Comparison of ENCODE assay signal across 1 cellular context in genomic region chr6:7058250-7058923, GRCh38.
TF ChIP-seq lines count a peak whose summit lies in the region.

No MANE protein-coding gene starts in this region.

TF ChIP-seq in K562, 482 proteins besides CTCF, POLR2A, EP300 and RAD21 (continued from another document and continues in another):
- TF ChIP-seq ZNF280A (IDR thresholded peaks at IDR 0.05; ENCODE audit: low read depth, partially characterized antibody) (no peak), THAP7 (CRISPR knock-in tag; IDR thresholded peaks at IDR 0.05) (no peak), NFRKB (IDR thresholded peaks at IDR 0.05; ENCODE audit: low read depth) (peak; percentile 94; the same call in 1 of the 2 replicates), CXXC5 (CRISPR knock-in tag; IDR thresholded peaks at IDR 0.05) (peak; percentile 78), ZNF584 (CRISPR knock-in tag; IDR thresholded peaks at IDR 0.05; ENCODE audit: low read depth) (peak; percentile 93), ELF1 (tag; IDR thresholded peaks at IDR 0.05) (peak; percentile 70), ZNF655 (CRISPR knock-in tag; IDR thresholded peaks at IDR 0.05) (no peak), ARID2 (IDR thresholded peaks at IDR 0.05) (no peak), HES1 (IDR thresholded peaks at IDR 0.05; ENCODE audit: low read depth) (no peak), ZNF644 (tag; IDR thresholded peaks at IDR 0.05; ENCODE audit: low read depth) (no peak; the same call in 1 of the 2 replicates), HDAC3 (IDR thresholded peaks at IDR 0.05; ENCODE audit: borderline replicate concordance, partially characterized antibody) (no peak), ATF7 (IDR thresholded peaks at IDR 0.05) (peak; percentile 97), CREB3 (tag; conservative IDR thresholded peaks at IDR 0.05; ENCODE audit: low read depth) (no peak), ETS1 (conservative IDR thresholded peaks at IDR 0.05; ENCODE audit: control insufficient read depth, low read depth, low read length) (no peak), KLF6 (CRISPR knock-in tag; IDR thresholded peaks at IDR 0.05; ENCODE audit: borderline replicate concordance) (peak; percentile 83; the same call in 1 of the 2 replicates), SIN3A (IDR thresholded peaks at IDR 0.05; ENCODE audit: borderline replicate concordance in 2 of 2, control insufficient read depth in 1 of 2, low read depth in 2 of 2, low read length in 2 of 2) (no peak), ZNF668 (CRISPR knock-in tag; IDR thresholded peaks at IDR 0.05) (0 out of 2 replicates have a peak, but pooled peaks have one; percentile 21), ETV6 (IDR thresholded peaks at IDR 0.05; ENCODE audit: borderline replicate concordance in 1 of 2, low read depth in 2 of 2, low read length in 1 of 2) (0 out of 4 replicates have a peak, but pooled peaks of 1 of the 2 experiments have one; percentile 19), ETV6 (CRISPR knock-in tag; IDR thresholded peaks at IDR 0.05; ENCODE audit: borderline replicate concordance) (no peak), RCOR1 (IDR thresholded peaks at IDR 0.05; ENCODE audit: borderline replicate concordance in 1 of 2, low read depth in 2 of 2, low read length in 2 of 2) (peak in 1 of 2 experiments; percentile 88; a peak in 2 of 4 replicates), CHAMP1 (IDR thresholded peaks at IDR 0.05) (no peak; the same call in 1 of the 2 replicates), TAF1 (IDR thresholded peaks at IDR 0.05; ENCODE audit: control insufficient read depth, extremely low read depth, insufficient read depth, low read length, severe bottlenecking) (peak; percentile 74), SMARCE1 (IDR thresholded peaks at IDR 0.05) (peak; percentile 87), DEAF1 (CRISPR knock-in tag; IDR thresholded peaks at IDR 0.05) (peak; percentile 46; the same call in 1 of the 2 replicates), GABPB1 (CRISPR knock-in tag; IDR thresholded peaks at IDR 0.05) (peak; percentile 85), CBX5 (IDR thresholded peaks at IDR 0.05; ENCODE audit: borderline replicate concordance, low read depth) (0 out of 2 replicates have a peak, but pooled peaks have one; percentile 61), MTA3 (IDR thresholded peaks at IDR 0.05; ENCODE audit: borderline replicate concordance) (0 out of 2 replicates have a peak, but pooled peaks have one; percentile 63), JUN (IDR thresholded peaks at IDR 0.05; ENCODE audit: borderline replicate concordance, low read depth, low read length) (peak; percentile 96), JUN (CRISPR knock-in tag; IDR thresholded peaks at IDR 0.05; ENCODE audit: borderline replicate concordance) (peak; percentile 59; the same call in 1 of the 2 replicates), SNAPC5 (CRISPR knock-in tag; IDR thresholded peaks at IDR 0.05) (no peak), ZFP91 (CRISPR knock-in tag; IDR thresholded peaks at IDR 0.05) (no peak), ESRRA (IDR thresholded peaks at IDR 0.05; ENCODE audit: borderline replicate concordance, low read depth) (peak; percentile 78; the same call in 1 of the 2 replicates), TBL1XR1 (IDR thresholded peaks at IDR 0.05; ENCODE audit: low read length in 2 of 2) (peak in 1 of 2 experiments; percentile 36; a peak in 1 of 4 replicates), SREBF2 (CRISPR knock-in tag; IDR thresholded peaks at IDR 0.05) (no peak), CBFA2T2 (conservative IDR thresholded peaks at IDR 0.05) (no peak), MYNN (IDR thresholded peaks at IDR 0.05) (peak; percentile 74; the same call in 1 of the 2 replicates), MYNN (CRISPR knock-in tag; IDR thresholded peaks at IDR 0.05) (no peak), ZNF740 (CRISPR knock-in tag; IDR thresholded peaks at IDR 0.05) (no peak), ZNF740 (tag; IDR thresholded peaks at IDR 0.05) (peak in 1 of 2 experiments; percentile 0; a peak in 1 of 4 replicates), GTF2B (IDR thresholded peaks at IDR 0.05; ENCODE audit: extremely low read depth, insufficient read length) (peak; percentile 20), SMC3 (conservative IDR thresholded peaks at IDR 0.05; ENCODE audit: insufficient read depth, low read depth, low read length) (no peak)
